In genomic region chr19:14434157-14434501, GRCh38 we compare ENCODE assay signal across 7 cellular contexts. TPM values are rescaled to one million over a fixed set of nuclear protein-coding genes. Genes with fewer than 3 reads are reported as not detected.
DNase-seq lines count a peak whose midpoint lies in the region; ATAC-seq and TF ChIP-seq lines count a peak whose summit lies in the region.
"Had no signal": no experiment of that assay in that cellular context is flagged by ENCODE, and none has a peak within 500 bp of the region (broad histone marks: within the 10 kb centered on the region; RNA-seq: fewer than 3 reads in every experiment).

No MANE protein-coding gene starts in this region.

- ATAC-seq in heart right ventricle, result peak in 7 of 8 donors; percentile 1 to 37 (median 26)
- ATAC-seq in GM19452 (IDR thresholded peaks at IDR 0.05; ENCODE audit: unreplicated experiment), result no peak
- ATAC-seq in GM18873 (IDR thresholded peaks at IDR 0.05; ENCODE audit: low FRiP score, unreplicated experiment), result no peak

- intact Hi-C loops in heart right ventricle (cut with DNase I), result loop anchor here in 1 of 10 donors (5.0 kb wide), 1 partner anchor 38 kb away; no protein-coding TSS in a partner anchor

- H2AFZ ChIP-seq in OCI-LY3 (ENCODE audit: low read depth, low read length), result no peak overlapping the region

- peaks cover 9% of the 10 kb centered on the region for H3K27me3 Mint-ChIP-seq in type B pancreatic cell

- H3K9ac ChIP-seq in OCI-LY3 (ENCODE audit: low read length), result peak overlapping the region; percentile 90

- H3K9me3 Mint-ChIP-seq in type B pancreatic cell, result no peaks in the 10 kb centered on the region

- peak overlapping the region; percentile 87 for H3K4me3 Mint-ChIP-seq in type B pancreatic cell

- H4K20me1 ChIP-seq in OCI-LY3 (ENCODE audit: insufficient read depth, low read length), result peaks cover 11% of the 10 kb centered on the region

- no peaks in the 10 kb centered on the region for H3K36me3 Mint-ChIP-seq in type B pancreatic cell

- TF ChIP-seq CTCF in OCI-LY3 (IDR thresholded peaks at IDR 0.05; ENCODE audit: low read depth, low read length) (peak; percentile 30), heart right ventricle (IDR thresholded peaks at IDR 0.05) (peak in 1 of 9 donors; percentile 25), type B pancreatic cell (conservative IDR thresholded peaks at IDR 0.05) (no peak)

- peaks cover 14% of the 10 kb centered on the region for H3K4me1 Mint-ChIP-seq in type B pancreatic cell (ENCODE audit: unreplicated experiment)

- peaks cover 60% of the 10 kb centered on the region for H3K79me2 ChIP-seq in OCI-LY3 (ENCODE audit: low read length)

- H3K9me3 ChIP-seq in OCI-LY3 (ENCODE audit: insufficient read depth, low read length) (no peaks in the 10 kb centered on the region), heart right ventricle (no peaks in the 10 kb centered on the region)

- 17 to 18% methylated on average over 4 of the region's 4 CpGs for whole genome bisulfite sequencing in heart right ventricle, 2 donors

- peak overlapping the region; percentile 95 for H3K4me2 ChIP-seq in OCI-LY3 (ENCODE audit: low read length)

- H3K4me3 ChIP-seq in OCI-LY3 (ENCODE audit: low read length) (peak overlapping the region; percentile 85), heart right ventricle (peak overlapping the region; percentile 77 to 99 (median 93))

- H3K36me3 ChIP-seq in OCI-LY3 (replicated peaks; ENCODE audit: low read depth, low read length) (peaks cover 4% of the 10 kb centered on the region), heart right ventricle (peaks cover 0 to 24% (median 0%) of the 10 kb centered on the region in 9 donors)

- H3K4me1 ChIP-seq in OCI-LY3 (ENCODE audit: low read length) (peaks cover 18% of the 10 kb centered on the region), heart right ventricle (peaks cover 5 to 66% (median 60%) of the 10 kb centered on the region in 9 donors)

- DNase-seq in COR-L47 (lab: John Stamatoyannopoulos, UW) (peak; percentile 76), heart right ventricle (no peak), type B pancreatic cell (ENCODE audit: extremely low spot score, unreplicated experiment) (no peak)

- H3K27me3 ChIP-seq in OCI-LY3 (ENCODE audit: low read depth, low read length) (peaks cover 3% of the 10 kb centered on the region; the same call in 1 of the 2 replicates), heart right ventricle (no peaks in the 10 kb centered on the region)

- no peak overlapping the region for H3K27ac Mint-ChIP-seq in type B pancreatic cell

- H3K27ac ChIP-seq in OCI-LY3 (ENCODE audit: low read length) (peak overlapping the region; percentile 56), heart right ventricle (peak overlapping the region; percentile 92 to 98 (median 96))

RNA-seq across cellular contexts. Expression of gene PKN1, which starts 1.0 kb away (rescaled TPM):
- 100 to 1,000 TPM in 9 of 10 donors, 10 to 100 TPM in 1; 85.2 to 176 (median 126) TPM for total RNA-seq in heart right ventricle
- polyA plus RNA-seq in heart right ventricle, result 100 to 1,000 TPM; 108 to 146 TPM
- total RNA-seq in type B pancreatic cell (ENCODE audit: low replicate concordance), result 63.1 and 85.3 TPM in 2 replicates

RNA-seq across cellular contexts. Expression of gene DDX39A, which starts 15.0 kb away (rescaled TPM):
- total RNA-seq in heart right ventricle, result 10 to 100 TPM; 15.4 to 39.6 (median 21.7) TPM
- polyA plus RNA-seq in heart right ventricle, result 100 to 1,000 TPM in 1 of 2 donors, 10 to 100 TPM in 1; 78.3 to 110 TPM
- 71.9 and 84.3 TPM in 2 replicates for total RNA-seq in type B pancreatic cell (ENCODE audit: low replicate concordance)

RNA-seq across cellular contexts. Expression of gene PTGER1, which starts 41.0 kb away (rescaled TPM):
- total RNA-seq in heart right ventricle, result under 1 TPM in 1 of 10 donors, not detected in 9; 0.17 TPM
- polyA plus RNA-seq in heart right ventricle, result under 1 TPM in 1 of 2 donors, not detected in 1; 0.16 TPM
- total RNA-seq in type B pancreatic cell (ENCODE audit: low replicate concordance), result 0.56 and 1.0 TPM in 2 replicates
- total RNA-seq: LHCN-M2 had no signal

RNA-seq across cellular contexts. Expression of gene ADGRE5, which starts 52.9 kb away (rescaled TPM):
- 10 to 100 TPM; 24.0 to 58.0 (median 32.8) TPM for total RNA-seq in heart right ventricle
- 10 to 100 TPM; 14.5 to 30.6 TPM for polyA plus RNA-seq in heart right ventricle
- total RNA-seq in type B pancreatic cell (ENCODE audit: low replicate concordance), result 4.9 and 14.3 TPM in 2 replicates

Comparison
In these comparisons a context has a peak if more than half of its experiments do, and no peak if none do; other contexts are left out.
1. ATAC-seq: peak in heart right ventricle (7 of 8); none in GM19452 (single experiment) and GM18873 (single experiment).